ENCODE assay signal across 7 cellular contexts in the genomic region with DNA sequence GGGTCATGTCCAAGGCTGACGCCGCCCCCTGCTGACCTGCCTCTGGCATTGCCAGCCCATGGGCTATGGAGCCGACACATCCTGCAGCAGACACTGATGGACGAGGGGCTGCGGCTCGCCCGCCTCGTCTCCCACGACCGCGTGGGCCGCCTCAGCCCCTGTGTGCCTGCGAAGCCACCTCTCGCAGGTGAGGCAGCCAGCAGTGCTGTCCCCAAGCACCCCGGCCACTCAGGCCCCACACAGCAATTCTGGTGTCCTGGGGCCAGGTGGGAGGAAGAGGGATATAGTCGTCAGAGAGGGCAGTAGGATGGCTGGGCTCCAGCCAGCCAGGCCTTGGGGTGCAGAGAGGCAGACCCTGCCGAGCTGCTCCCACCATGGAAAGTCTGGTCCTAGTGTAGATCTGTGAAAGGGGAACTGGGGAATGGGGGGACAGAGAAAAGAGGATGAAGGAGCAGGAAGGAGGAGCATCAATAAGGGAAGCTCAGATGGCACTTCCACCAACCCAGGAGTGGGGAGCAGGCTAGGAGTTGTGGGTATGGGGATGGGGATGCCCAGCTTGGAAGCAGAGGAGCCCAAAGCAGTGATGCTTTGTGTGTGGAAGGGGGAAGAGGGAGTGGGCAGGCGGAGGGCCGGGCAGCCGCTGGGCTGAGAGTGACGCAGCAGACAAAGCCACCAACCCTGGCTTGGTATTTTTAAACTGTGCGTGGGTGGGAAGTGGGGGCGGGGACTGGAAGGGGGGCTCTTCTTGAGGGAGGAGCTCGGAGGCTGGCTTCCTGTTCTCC. TPM values are rescaled to one million over a fixed set of nuclear protein-coding genes. Genes with fewer than 3 reads are reported as not detected.
A peak's percentile ranks its signal among the peaks of the same experiment; 100 is the strongest.
DNase-seq lines count a peak whose midpoint lies in the region; TF ChIP-seq lines count a peak whose summit lies in the region.

No MANE protein-coding gene starts in this region.

- peak overlapping the region; percentile 78 to 82 (median 80) for H3K4me3 Mint-ChIP-seq in nephron

- TF ChIP-seq POLR2A in GM18526 (IDR thresholded peaks at IDR 0.05; ENCODE audit: extremely low read depth, insufficient read length), result peak; percentile 62

- peak overlapping the region; percentile 92 to 95 (median 95) for H3K27ac Mint-ChIP-seq in nephron

- H3K9me3 Mint-ChIP-seq in nephron, result no peaks in the 10 kb centered on the region

- H3K27me3 Mint-ChIP-seq in nephron (ENCODE audit: low read depth), result no peaks in the 10 kb centered on the region

- peak; percentile 41 to 59 (median 49) for TF ChIP-seq CTCF in nephron (IDR thresholded peaks at IDR 0.05; ENCODE audit: unreplicated experiment in 3 of 3)

- peak overlapping the region in 1 of 2 donors; percentile 1 for H3K4me3 ChIP-seq in esophagus (ENCODE audit: low read depth in 1 of 2, low read length in 2 of 2)

- no peaks in the 10 kb centered on the region for H3K9me3 ChIP-seq in esophagus (ENCODE audit: control insufficient read depth in 2 of 2, insufficient read depth in 1 of 2, low read depth in 1 of 2, low read length in 1 of 2)

- peak; percentile 33 for DNase-seq in MV-4-11 (lab: John Stamatoyannopoulos, UW)
- DNase-seq in activated CD8-positive, alpha-beta memory T cell treated with anti-CD3 and anti-CD28 coated beads, Interleukin-2, amount 50 U/mL, for 48 hours, result peak; percentile 84
- DNase-seq in substantia nigra (lab: John Stamatoyannopoulos, UW), result peak in 17 of 49 donors; percentile 1 to 66 (median 14)
- DNase-seq in NCI-H2171 treated with DMSO at 0.1 percent for 48 hours (lab: John Stamatoyannopoulos, UW), result no peak

- 28 to 38% methylated on average over 24 of the region's 24 CpGs for WGBS in esophagus, 2 donors

- H3K27ac ChIP-seq in esophagus (ENCODE audit: low read depth in 2 of 2, low read length in 1 of 2) (peak overlapping the region; percentile 79 to 95), substantia nigra (ENCODE audit: low read depth, low read length, poor library complexity, severe bottlenecking) (peak overlapping the region; percentile 7)

- peaks cover 7 to 40% of the 10 kb centered on the region in 2 donors for H3K4me1 ChIP-seq in esophagus (ENCODE audit: control insufficient read depth in 2 of 2, insufficient read depth in 2 of 2, low read length in 1 of 2)

- H3K27me3 ChIP-seq in esophagus (ENCODE audit: control insufficient read depth in 1 of 2, insufficient read depth in 2 of 2, low read length in 2 of 2), result no peaks in the 10 kb centered on the region

- peaks cover 69% of the 10 kb centered on the region for H3K36me3 Mint-ChIP-seq in nephron (ENCODE audit: low read depth)

- H3K4me1 Mint-ChIP-seq in nephron, result peaks cover 79% of the 10 kb centered on the region

- peaks cover 3 to 27% of the 10 kb centered on the region in 2 donors for H3K36me3 ChIP-seq in esophagus (ENCODE audit: control insufficient read depth in 2 of 2, insufficient read depth in 2 of 2, low read length in 1 of 2)

RNA-seq across cellular contexts. Expression of gene NAB2, which starts 4.7 kb away (rescaled TPM):
- 10 to 100 TPM; 11.6 to 19.3 TPM for polyA plus RNA-seq in esophagus

RNA-seq across cellular contexts. Expression of gene NEMP1, which starts 15.0 kb away (rescaled TPM):
- polyA plus RNA-seq in esophagus, result 1 to 10 TPM; 3.0 TPM

RNA-seq across cellular contexts. Expression of gene STAT6, which starts 17.6 kb away (rescaled TPM):
- 100 to 1,000 TPM; 101 to 145 TPM for polyA plus RNA-seq in esophagus

RNA-seq across cellular contexts. Expression of gene LRP1, which starts 34.7 kb away (rescaled TPM):
- 10 to 100 TPM; 29.6 to 47.6 TPM for polyA plus RNA-seq in esophagus

RNA-seq across cellular contexts. Expression of gene MYO1A, which starts 43.7 kb away (rescaled TPM):
- under 1 TPM; 0.12 to 0.31 TPM for polyA plus RNA-seq in esophagus
